29 cellular contexts compared by ENCODE assay signal in genomic region chr2:23722255-23722654, GRCh38.
"Had no signal": no experiment of that assay in that cellular context is flagged by ENCODE, and none has a peak within 500 bp of the region (broad histone marks: within the 10 kb centered on the region; RNA-seq: fewer than 3 reads in every experiment).

No MANE protein-coding gene starts in this region.

- H3K27me3 Mint-ChIP-seq: activated CD8-positive, alpha-beta memory T cell treated with anti-CD3 and anti-CD28 coated beads, Interleukin-2, amount 10 ng/mL, durations not matched to agents 7 days and 5 days; activated naive CD8-positive, alpha-beta T cell; activated T-helper 17 cell treated with anti-CD3 and anti-CD28 coated beads, Interleukin-2, amount 50 U/mL, for 72 hours; central memory CD8-positive, alpha-beta T cell; dendritic cell treated with granulocyte-macrophage colony-stimulating factor and Interleukin-4, amounts not matched to agents 40 ng/mL and 50 ng/mL, for 4 days had no signal

- DNase-seq: activated CD4-positive, alpha-beta T cell treated with anti-CD3 and anti-CD28 coated beads for 48 hours; activated CD4-positive, alpha-beta T cell treated with anti-CD3 and anti-CD28 coated beads, Interleukin-2, amount 50 U/mL, for 1 hour; activated CD4-positive, alpha-beta T cell treated with anti-CD3 and anti-CD28 coated beads, Interleukin-2, amount 50 U/mL, for 48 hours; activated CD4-positive, CD25-positive, alpha-beta regulatory T cell; activated CD4-positive, CD25-positive, alpha-beta regulatory T cell treated with anti-CD3 and anti-CD28 coated beads, Interleukin-2, amount 50 U/mL, for 72 hours; activated CD8-positive, alpha-beta memory T cell treated with anti-CD3 and anti-CD28 coated beads, Interleukin-2, amount 10 ng/mL, durations not matched to agents 7 days and 5 days; activated CD8-positive, alpha-beta memory T cell treated with anti-CD3 and anti-CD28 coated beads, Interleukin-2, amount 50 U/mL, for 4 hours; activated CD8-positive, alpha-beta T cell treated with anti-CD3 and anti-CD28 coated beads, Interleukin-2, amount 10 ng/mL, durations not matched to agents 7 days and 5 days; activated effector memory CD4-positive, alpha-beta T cell treated with Interleukin-2 at 50 U/mL for 16 hours; activated gamma-delta T cell treated with Interleukin-2 at 50 U/mL for 16 hours; activated naive CD4-positive, alpha-beta T cell treated with anti-CD3 and anti-CD28 coated beads, Interleukin-2, amount 50 U/mL, for 16 hours; activated naive CD4-positive, alpha-beta T cell treated with Interleukin-2 at 50 U/mL for 16 hours; activated T-cell treated with anti-CD3 and anti-CD28 coated beads, Interleukin-2, amount 50 U/mL, for 1 hour; amniotic stem cell; anterior cingulate cortex; brain microvascular endothelial cell; dorsolateral prefrontal cortex; effector memory CD4-positive, alpha-beta T cell; foreskin fibroblast; head of caudate nucleus; T-helper 2 cell had no signal

- H3K36me3 ChIP-seq: brain microvascular endothelial cell had no signal

- H3K4me3 Mint-ChIP-seq: activated CD8-positive, alpha-beta memory T cell treated with anti-CD3 and anti-CD28 coated beads, Interleukin-2, amount 10 ng/mL, durations not matched to agents 7 days and 5 days; activated CD8-positive, alpha-beta T cell treated with anti-CD3 and anti-CD28 coated beads, Interleukin-2, amount 10 ng/mL, durations not matched to agents 7 days and 5 days; activated naive CD8-positive, alpha-beta T cell; activated T-helper 17 cell treated with anti-CD3 and anti-CD28 coated beads, Interleukin-2, amount 50 U/mL, for 72 hours; central memory CD8-positive, alpha-beta T cell; dendritic cell treated with granulocyte-macrophage colony-stimulating factor and Interleukin-4, amounts not matched to agents 40 ng/mL and 50 ng/mL, for 4 days had no signal

- H3K27ac Mint-ChIP-seq: activated CD8-positive, alpha-beta memory T cell treated with anti-CD3 and anti-CD28 coated beads, Interleukin-2, amount 10 ng/mL, durations not matched to agents 7 days and 5 days; activated CD8-positive, alpha-beta T cell treated with anti-CD3 and anti-CD28 coated beads, Interleukin-2, amount 10 ng/mL, durations not matched to agents 7 days and 5 days; activated naive CD8-positive, alpha-beta T cell; activated T-helper 17 cell treated with anti-CD3 and anti-CD28 coated beads, Interleukin-2, amount 50 U/mL, for 72 hours; dendritic cell treated with granulocyte-macrophage colony-stimulating factor and Interleukin-4, amounts not matched to agents 40 ng/mL and 50 ng/mL, for 4 days had no signal

- FAIRE-seq: astrocyte, bronchial epithelial cell, frontal cortex had no signal

- H3K27ac ChIP-seq: brain microvascular endothelial cell, coronary artery, dorsolateral prefrontal cortex had no signal

- H3K4me1 Mint-ChIP-seq: activated CD8-positive, alpha-beta memory T cell treated with anti-CD3 and anti-CD28 coated beads, Interleukin-2, amount 10 ng/mL, durations not matched to agents 7 days and 5 days; central memory CD8-positive, alpha-beta T cell had no signal

- H3K27me3 ChIP-seq: brain microvascular endothelial cell, dorsolateral prefrontal cortex had no signal

- H3K4me3 ChIP-seq: coronary artery, dorsolateral prefrontal cortex had no signal

- ATAC-seq: activated CD8-positive, alpha-beta memory T cell treated with anti-CD3 and anti-CD28 coated beads, Interleukin-2, amount 10 ng/mL, durations not matched to agents 7 days and 5 days; activated CD8-positive, alpha-beta T cell treated with anti-CD3 and anti-CD28 coated beads, Interleukin-2, amount 10 ng/mL, durations not matched to agents 7 days and 5 days; activated T-helper 17 cell treated with anti-CD3 and anti-CD28 coated beads, Interleukin-2, amount 50 U/mL, for 72 hours had no signal
